Comparison of ENCODE assay signal across 21 cellular contexts in the genomic region with DNA sequence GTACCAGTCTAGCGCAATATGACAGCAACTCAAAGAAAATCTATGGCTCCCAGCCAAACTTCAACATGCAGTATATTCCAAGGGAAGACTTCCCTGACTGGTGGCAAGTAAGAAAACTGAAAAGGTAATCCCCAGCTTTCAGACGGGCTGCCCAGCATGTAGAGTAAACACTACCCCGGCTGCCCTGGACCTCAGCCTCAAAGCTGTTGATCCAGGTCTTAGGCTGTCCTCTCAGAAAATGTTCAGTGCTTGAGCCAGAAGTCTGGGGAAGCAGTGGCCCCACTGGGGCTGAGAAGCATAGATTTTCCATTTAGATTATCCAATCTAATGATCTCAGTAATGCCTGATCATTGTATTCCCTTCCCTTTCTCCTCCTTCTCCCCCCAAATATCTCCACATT. TPM values are rescaled to one million over a fixed set of nuclear protein-coding genes. Genes with fewer than 3 reads are reported as not detected.
DNase-seq lines count a peak whose midpoint lies in the region; ATAC-seq, FAIRE-seq and TF ChIP-seq lines count a peak whose summit lies in the region.
"Had no signal": no experiment of that assay in that cellular context is flagged by ENCODE, and none has a peak within 500 bp of the region (broad histone marks: within the 10 kb centered on the region; RNA-seq: fewer than 3 reads in every experiment).

No MANE protein-coding gene starts in this region.

- TF ChIP-seq CTCF in A549 (IDR thresholded peaks at IDR 0.05), result no peak
- TF ChIP-seq CTCF in left lung (IDR thresholded peaks at IDR 0.05), result no peak
- TF ChIP-seq CTCF in OCI-LY7 (conservative IDR thresholded peaks at IDR 0.05; ENCODE audit: low read length), result no peak
- no peak for TF ChIP-seq CTCF in suprapubic skin (IDR thresholded peaks at IDR 0.05)

- H3K79me2 ChIP-seq in OCI-LY7 (ENCODE audit: insufficient read depth, low read depth, low read length), result no peaks in the 10 kb centered on the region

- WGBS in A549 (ENCODE audit: missing lambda C conversion rate), result 45% methylated on average over 3 of the region's 3 CpGs
- 65% methylated on average over 3 of the region's 3 CpGs for WGBS in suprapubic skin

- H3K9me3 ChIP-seq in A549 (no peaks in the 10 kb centered on the region), left lung (no peaks in the 10 kb centered on the region), OCI-LY7 (ENCODE audit: low read length) (no peaks in the 10 kb centered on the region), suprapubic skin (no peaks in the 10 kb centered on the region)

- no peaks in the 10 kb centered on the region for H4K20me1 ChIP-seq in OCI-LY7 (ENCODE audit: insufficient read depth, low read length)

- H3K4me3 ChIP-seq in A549, result no peak overlapping the region
- H3K4me3 ChIP-seq in left lung, result no peak overlapping the region
- no peak overlapping the region for H3K4me3 ChIP-seq in OCI-LY7 (ENCODE audit: low read depth, low read length, poor library complexity, severe bottlenecking)
- no peak overlapping the region for H3K4me3 ChIP-seq in suprapubic skin
- H3K4me3 ChIP-seq: GM12878, GM23248 had no signal

- TF ChIP-seq POLR2A in A549 (IDR thresholded peaks at IDR 0.05; ENCODE audit: low read length) (no peak), suprapubic skin (IDR thresholded peaks at IDR 0.05) (no peak)

- H3K9me2 ChIP-seq in OCI-LY7 (ENCODE audit: insufficient read depth, low read length), result no peaks in the 10 kb centered on the region

- TF ChIP-seq RAD21 in A549 (conservative IDR thresholded peaks at IDR 0.05 in 1 of 2, IDR thresholded peaks at IDR 0.05 in 1 of 2), result no peak

- no peaks in the 10 kb centered on the region for H3K4me1 ChIP-seq in A549
- no peaks in the 10 kb centered on the region for H3K4me1 ChIP-seq in left lung
- H3K4me1 ChIP-seq in OCI-LY7 (ENCODE audit: insufficient read depth, low read length, poor library complexity, severe bottlenecking), result no peaks in the 10 kb centered on the region
- H3K4me1 ChIP-seq in suprapubic skin, result no peaks in the 10 kb centered on the region

- CTCF ChIA-PET in A549 (lab: Yijun Ruan, JAX), result interaction anchor here (1.5 kb wide), 1 partner anchor 24 kb away, joined by 3 read pairs; no protein-coding TSS in a partner anchor
- CTCF ChIA-PET in OCI-LY7 (lab: Charles Lee; ENCODE audit: unreplicated experiment), result no interaction called here

- H3K36me3 ChIP-seq in left lung, result no peaks in the 10 kb centered on the region
- H3K36me3 ChIP-seq in OCI-LY7 (ENCODE audit: insufficient read depth, low read length), result no peaks in the 10 kb centered on the region
- H3K36me3 ChIP-seq in suprapubic skin, result no peaks in the 10 kb centered on the region

- DNase-seq in A549 (ENCODE audit: low read depth in 1 of 2, low spot score in 1 of 2), result no peak
- peak; percentile 6 for DNase-seq in DMS53 treated with DMSO at 0.1 percent for 48 hours (lab: John Stamatoyannopoulos, UW; ENCODE audit: unreplicated experiment)
- no peak for DNase-seq in left lung
- no peak for DNase-seq in OCI-LY7 (ENCODE audit: low spot score)
- DNase-seq in suprapubic skin (ENCODE audit: low spot score in 2 of 2), result no peak
- no peak for DNase-seq in stimulated activated CD4-positive, alpha-beta T cell treated with anti-CD3 and anti-CD28 coated beads, Interleukin-1b, Interleukin-23, amount 100 ng/mL, for 48 hours
- DNase-seq: 8988T; C1 segment of cervical spinal cord; Calu3; CD4-positive, alpha-beta memory T cell; COR-L47; DMS79; EL; GDM1; GM23248; H7; HCEC 1CT had no signal

- H3K27ac ChIP-seq in A549 (no peak overlapping the region), left lung (no peak overlapping the region), OCI-LY7 (ENCODE audit: low read depth, low read length, poor library complexity, severe bottlenecking) (no peak overlapping the region), suprapubic skin (no peak overlapping the region)
- H3K27ac ChIP-seq: GM23248 had no signal

- TF ChIP-seq EP300 in A549 (IDR thresholded peaks at IDR 0.05) (no peak), suprapubic skin (IDR thresholded peaks at IDR 0.05) (no peak)

- intact Hi-C loops in left lung (cut with DNase I) (no loop called here), OCI-LY7 (cut with micrococcal nuclease; ENCODE audit: unreplicated experiment) (no loop called here)

- H3K4me2 ChIP-seq in A549 (no peak overlapping the region), OCI-LY7 (ENCODE audit: low read length) (no peak overlapping the region)

- H3K27me3 ChIP-seq in left lung (peaks cover 0 to under 1% of the 10 kb centered on the region in 2 donors), suprapubic skin (no peaks in the 10 kb centered on the region)

- H2AFZ ChIP-seq in OCI-LY7 (ENCODE audit: low read length), result no peak overlapping the region
- H2AFZ ChIP-seq: GM23248 had no signal

- BruUV-seq in OCI-LY7 (replicated peaks; lab: Mats Ljungman, UMichigan), result no TSS peak

- ATAC-seq in A549 (no peak), left lung (peak; percentile 15)
- ATAC-seq: GM12878 had no signal

- FAIRE-seq in A549 (lab: Jason Lieb, UNC), result peak; percentile 49
- FAIRE-seq: GM12878, H1 had no signal

- POLR2A ChIA-PET in A549 (lab: Yijun Ruan, JAX) (no interaction called here), OCI-LY7 (lab: Charles Lee) (no interaction called here)

TF ChIP-seq in A549, 52 proteins besides CTCF, POLR2A, EP300 and RAD21:
- no peak for TF ChIP-seq KDM1A (IDR thresholded peaks at IDR 0.05; ENCODE audit: low read depth)
- TF ChIP-seq, protein P1, sequence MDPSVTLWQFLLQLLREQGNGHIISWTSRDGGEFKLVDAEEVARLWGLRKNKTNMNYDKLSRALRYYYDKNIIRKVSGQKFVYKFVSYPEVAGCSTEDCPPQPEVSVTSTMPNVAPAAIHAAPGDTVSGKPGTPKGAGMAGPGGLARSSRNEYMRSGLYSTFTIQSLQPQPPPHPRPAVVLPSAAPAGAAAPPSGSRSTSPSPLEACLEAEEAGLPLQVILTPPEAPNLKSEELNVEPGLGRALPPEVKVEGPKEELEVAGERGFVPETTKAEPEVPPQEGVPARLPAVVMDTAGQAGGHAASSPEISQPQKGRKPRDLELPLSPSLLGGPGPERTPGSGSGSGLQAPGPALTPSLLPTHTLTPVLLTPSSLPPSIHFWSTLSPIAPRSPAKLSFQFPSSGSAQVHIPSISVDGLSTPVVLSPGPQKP (IDR thresholded peaks at IDR 0.05; ENCODE audit: low read depth, low read length), result no peak
- TF ChIP-seq, protein P2, sequence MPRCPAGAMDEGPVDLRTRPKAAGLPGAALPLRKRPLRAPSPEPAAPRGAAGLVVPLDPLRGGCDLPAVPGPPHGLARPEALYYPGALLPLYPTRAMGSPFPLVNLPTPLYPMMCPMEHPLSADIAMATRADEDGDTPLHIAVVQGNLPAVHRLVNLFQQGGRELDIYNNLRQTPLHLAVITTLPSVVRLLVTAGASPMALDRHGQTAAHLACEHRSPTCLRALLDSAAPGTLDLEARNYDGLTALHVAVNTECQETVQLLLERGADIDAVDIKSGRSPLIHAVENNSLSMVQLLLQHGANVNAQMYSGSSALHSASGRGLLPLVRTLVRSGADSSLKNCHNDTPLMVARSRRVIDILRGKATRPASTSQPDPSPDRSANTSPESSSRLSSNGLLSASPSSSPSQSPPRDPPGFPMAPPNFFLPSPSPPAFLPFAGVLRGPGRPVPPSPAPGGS (IDR thresholded peaks at IDR 0.05), result no peak
- TF ChIP-seq, protein P3, sequence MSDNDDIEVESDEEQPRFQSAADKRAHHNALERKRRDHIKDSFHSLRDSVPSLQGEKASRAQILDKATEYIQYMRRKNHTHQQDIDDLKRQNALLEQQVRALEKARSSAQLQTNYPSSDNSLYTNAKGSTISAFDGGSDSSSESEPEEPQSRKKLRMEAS (IDR thresholded peaks at IDR 0.05), result no peak
- no peak for TF ChIP-seq ESRRA (IDR thresholded peaks at IDR 0.05; ENCODE audit: borderline replicate concordance, low read length)
- TF ChIP-seq, protein P4, sequence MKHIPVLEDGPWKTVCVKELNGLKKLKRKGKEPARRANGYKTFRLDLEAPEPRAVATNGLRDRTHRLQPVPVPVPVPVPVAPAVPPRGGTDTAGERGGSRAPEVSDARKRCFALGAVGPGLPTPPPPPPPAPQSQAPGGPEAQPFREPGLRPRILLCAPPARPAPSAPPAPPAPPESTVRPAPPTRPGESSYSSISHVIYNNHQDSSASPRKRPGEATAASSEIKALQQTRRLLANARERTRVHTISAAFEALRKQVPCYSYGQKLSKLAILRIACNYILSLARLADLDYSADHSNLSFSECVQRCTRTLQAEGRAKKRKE (CRISPR knock-in tag; IDR thresholded peaks at IDR 0.05; ENCODE audit: low read depth), result no peak

RNA-seq across cellular contexts. Expression of a gene that starts 21.9 kb away (rescaled TPM):
- polyA plus RNA-seq in A549 (2011; rRNA removed), result not detected in 2 replicates
- polyA plus RNA-seq in A549 (2012; cell fraction: cytosol; rRNA removed), result not detected in 2 replicates
- not detected in 2 replicates for polyA plus RNA-seq in A549 (2012; cell fraction: nucleus; rRNA removed)
- polyA plus RNA-seq in A549 (2017; fragmentation: RNase III; extraction: RNeasy Plus Mini Kit Qiagen cat#74134 plus additional on column Dnase treatment), result not detected in 3 replicates
- not detected in 2 replicates for polyA minus RNA-seq in A549 (2011; rRNA and poly(A)+ RNA removed)
- total RNA-seq in left lung, result 1 to 10 TPM; 2.6 to 3.8 TPM
- total RNA-seq in OCI-LY7 (2014; rRNA removed; shearing (Covaris generic)), result not detected in 2 replicates
- not detected in 2 replicates for total RNA-seq in OCI-LY7 (2022)
- total RNA-seq in suprapubic skin, result 1 to 10 TPM in 3 of 4 donors, under 1 TPM in 1; 0.45 to 1.9 (median 1.5) TPM
- total RNA-seq: A673; Calu3; CD4-positive, alpha-beta memory T cell; GM12878; GM23248; H1; H7 had no signal
- polyA plus RNA-seq: BJ; CD4-positive, alpha-beta memory T cell; GM12878; GM23248; H1 had no signal

RNA-seq across cellular contexts. Expression of a gene that starts 29.3 kb away (rescaled TPM):
- polyA plus RNA-seq in A549 (2011; rRNA removed), result 99.8 and 120 TPM in 2 replicates
- 52.5 and 55.8 TPM in 2 replicates for polyA plus RNA-seq in A549 (2012; cell fraction: cytosol; rRNA removed)
- polyA plus RNA-seq in A549 (2012; cell fraction: nucleus; rRNA removed), result 27.9 and 39.6 TPM in 2 replicates
- polyA plus RNA-seq in A549 (2017; fragmentation: RNase III; extraction: RNeasy Plus Mini Kit Qiagen cat#74134 plus additional on column Dnase treatment), result 62.7 to 66.0 TPM (median 63.3 TPM) in 3 replicates
- 22.1 and 28.1 TPM in 2 replicates for polyA minus RNA-seq in A549 (2011; rRNA and poly(A)+ RNA removed)
- 10 to 100 TPM; 16.5 to 32.7 TPM for total RNA-seq in left lung
- 0.51 and 1.9 TPM in 2 replicates for total RNA-seq in OCI-LY7 (2014; rRNA removed; shearing (Covaris generic))
- 3.1 and 3.5 TPM in 2 replicates for total RNA-seq in OCI-LY7 (2022)
- 10 to 100 TPM in 3 of 4 donors, 1 to 10 TPM in 1; 4.4 to 24.4 (median 14.7) TPM for total RNA-seq in suprapubic skin
- polyA plus RNA-seq: CD4-positive, alpha-beta memory T cell had no signal
